ENCODE assay signal across 28 cellular contexts in the genomic region with DNA sequence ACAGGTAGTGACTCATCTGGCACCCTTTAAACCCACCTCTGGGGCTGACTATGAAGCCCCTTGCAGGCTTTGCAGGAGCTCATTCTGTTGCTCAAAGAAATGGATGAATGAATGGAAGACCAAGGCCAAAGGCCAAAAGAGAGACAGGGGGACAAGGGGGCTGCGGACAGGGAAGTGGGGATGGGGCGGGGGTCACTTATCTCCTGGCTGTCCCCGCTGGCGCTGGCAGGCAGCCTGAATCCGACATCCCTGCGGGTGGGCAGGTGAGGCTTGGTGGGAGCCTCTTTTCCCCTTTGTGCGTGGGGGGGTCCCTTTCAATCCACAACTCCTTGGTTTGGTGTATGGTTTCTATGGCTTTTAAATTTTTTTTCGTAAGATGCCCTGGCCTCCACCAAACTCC.
"Had no signal": no experiment of that assay in that cellular context is flagged by ENCODE, and none has a peak within 500 bp of the region (broad histone marks: within the 10 kb centered on the region; RNA-seq: fewer than 3 reads in every experiment).

No MANE protein-coding gene starts in this region.

- H3K27ac Mint-ChIP-seq: naive thymus-derived CD4-positive, alpha-beta T cell; natural killer cell; nephron; progenitor cell of endocrine pancreas; stimulated activated memory B cell treated with anti-CD40 and anti-IgM and Interleukin-4, amounts not matched to agents 10 μg/mL and 1 μg/mL and 100 μg/mL, for 72 hours; stimulated activated naive CD8-positive, alpha-beta T cell treated with anti-CD3 and anti-CD28 coated beads, Interleukin-15, amount 100 ng/mL, for 72 hours had no signal

- H3K4me3 ChIP-seq: pancreas, psoas muscle, right lobe of liver, sigmoid colon, suprapubic skin, testis, tibial artery, upper lobe of left lung, vagina had no signal

- H3K27me3 ChIP-seq: right lobe of liver, testis, upper lobe of left lung, vagina had no signal

- ATAC-seq: naive thymus-derived CD4-positive, alpha-beta T cell; natural killer cell; pancreas; psoas muscle; right cardiac atrium; stimulated activated memory B cell treated with anti-CD40 and anti-IgM and Interleukin-4, amounts not matched to agents 10 μg/mL and 1 μg/mL and 100 μg/mL, for 72 hours; stimulated activated naive CD8-positive, alpha-beta T cell treated with anti-CD3 and anti-CD28 coated beads, Interleukin-15, amount 100 ng/mL, for 72 hours; stimulated activated naive CD8-positive, alpha-beta T cell treated with anti-CD3 and anti-CD28 coated beads, Interleukin-15, Interleukin-2, amounts not matched to agents 100 U/mL and 50 U/mL, for 24 hours had no signal

- H3K36me3 Mint-ChIP-seq: naive thymus-derived CD4-positive, alpha-beta T cell; natural killer cell; stimulated activated memory B cell treated with anti-CD40 and anti-IgM and Interleukin-4, amounts not matched to agents 10 μg/mL and 1 μg/mL and 100 μg/mL, for 72 hours had no signal

- DNase-seq: naive thymus-derived CD4-positive, alpha-beta T cell; natural killer cell; occipital lobe; psoas muscle; sigmoid colon; small intestine; stimulated activated CD4-positive, alpha-beta T cell treated with anti-CD3 and anti-CD28 coated beads, Interleukin-12 subunit alpha, Interleukin-12 subunit beta, amount 100 ng/mL, for 4 hours; stimulated activated CD4-positive, alpha-beta T cell treated with anti-CD3 and anti-CD28 coated beads, Interleukin-1b, Interleukin-23, amount 100 ng/mL, for 48 hours; stimulated activated CD4-positive, alpha-beta T cell treated with anti-CD3 and anti-CD28 coated beads, Interleukin-4, amount 100 ng/mL, for 1 hour; stimulated activated CD4-positive, alpha-beta T cell treated with anti-CD3 and anti-CD28 coated beads, Interleukin-4, amount 100 ng/mL, for 4 hours; stimulated activated CD8-positive, alpha-beta memory T cell treated with anti-CD3 and anti-CD28 coated beads, Interleukin-4, amount 100 ng/mL, for 48 hours; stimulated activated naive CD4-positive, alpha-beta T cell; stimulated activated naive CD8-positive, alpha-beta T cell treated with anti-CD3 and anti-CD28 coated beads, Interleukin-15, amount 100 ng/mL, for 72 hours; stimulated activated naive CD8-positive, alpha-beta T cell treated with anti-CD3 and anti-CD28 coated beads, Interleukin-15, Interleukin-2, amounts not matched to agents 100 U/mL and 50 U/mL, for 24 hours; substantia nigra; testis; tibial artery; trophoblast cell; upper lobe of left lung had no signal

- H3K36me3 ChIP-seq: pancreas, right lobe of liver, sigmoid colon, suprapubic skin, tibial artery, upper lobe of left lung, vagina had no signal

- H3K27ac ChIP-seq: pancreas, psoas muscle, right lobe of liver, sigmoid colon, suprapubic skin, testis, tibial artery, upper lobe of left lung, vagina had no signal

- H3K4me3 Mint-ChIP-seq: naive thymus-derived CD4-positive, alpha-beta T cell; natural killer cell; nephron; stimulated activated memory B cell treated with anti-CD40 and anti-IgM and Interleukin-4, amounts not matched to agents 10 μg/mL and 1 μg/mL and 100 μg/mL, for 72 hours; stimulated activated naive CD8-positive, alpha-beta T cell treated with anti-CD3 and anti-CD28 coated beads, Interleukin-15, amount 100 ng/mL, for 72 hours had no signal

- H3K4me1 ChIP-seq: pancreas, psoas muscle, right lobe of liver, sigmoid colon, suprapubic skin, tibial artery, upper lobe of left lung, vagina had no signal

- H3K9me3 Mint-ChIP-seq: nephron had no signal

- H3K9me3 ChIP-seq: pancreas, psoas muscle, right lobe of liver, sigmoid colon, suprapubic skin, testis, tibial artery, upper lobe of left lung, vagina had no signal

- H3K4me1 Mint-ChIP-seq: natural killer cell; stimulated activated naive CD8-positive, alpha-beta T cell treated with anti-CD3 and anti-CD28 coated beads, Interleukin-15, amount 100 ng/mL, for 72 hours had no signal

- FAIRE-seq: pancreas, small intestine, urothelium cell line had no signal
